In genomic region chr19:48394331-48395169, GRCh38 we compare ENCODE assay signal across 11 cellular contexts. TPM values are rescaled to one million over a fixed set of nuclear protein-coding genes. Genes with fewer than 3 reads are reported as not detected.
DNase-seq lines count a peak whose midpoint lies in the region; ATAC-seq and TF ChIP-seq lines count a peak whose summit lies in the region.
"Had no signal": no experiment of that assay in that cellular context is flagged by ENCODE, and none has a peak within 500 bp of the region (broad histone marks: within the 10 kb centered on the region; RNA-seq: fewer than 3 reads in every experiment).

No MANE protein-coding gene starts in this region.

- TF ChIP-seq CTCF in AG04450 (IDR thresholded peaks at IDR 0.05; ENCODE audit: low read depth, low read length), result no peak

- POLR2A ChIA-PET in AG04450 (lab: Yijun Ruan, JAX), result no interaction called here

- H3K27ac Mint-ChIP-seq in activated T-helper 17 cell treated with anti-CD3 and anti-CD28 coated beads, Interleukin-2, amount 50 U/mL, for 72 hours, result peak overlapping the region; percentile 36

- ATAC-seq in activated T-helper 17 cell treated with anti-CD3 and anti-CD28 coated beads, Interleukin-2, amount 50 U/mL, for 72 hours (replicated peaks), result no peak

- peaks cover 3% of the 10 kb centered on the region for H3K9me3 Mint-ChIP-seq in activated T-helper 17 cell treated with anti-CD3 and anti-CD28 coated beads, Interleukin-2, amount 50 U/mL, for 72 hours

- H3K27ac ChIP-seq in AG04450 (ENCODE audit: low read depth, low read length) (no peak overlapping the region), iPS-20b (ENCODE audit: low read length) (no peak overlapping the region)

- H3K36me3 Mint-ChIP-seq in activated T-helper 17 cell treated with anti-CD3 and anti-CD28 coated beads, Interleukin-2, amount 50 U/mL, for 72 hours (ENCODE audit: low read depth), result peaks cover 6% of the 10 kb centered on the region

- DNase-seq in AG04450 (ENCODE audit: low read depth, low spot score), result no peak
- no peak for DNase-seq in KG1 (lab: John Stamatoyannopoulos, UW)
- DNase-seq in activated CD4-positive, CD25-positive, alpha-beta regulatory T cell treated with anti-CD3 and anti-CD28 coated beads, Interleukin-2, amount 50 U/mL, for 72 hours, result no peak
- DNase-seq in stimulated activated CD4-positive, alpha-beta T cell treated with anti-CD3 and anti-CD28 coated beads, Interleukin-4, amount 100 ng/mL, for 1 hour, result no peak
- DNase-seq in NCI-H526 treated with DMSO at 0.1 percent for 48 hours (lab: John Stamatoyannopoulos, UW), result no peak
- DNase-seq: activated CD4-positive, alpha-beta T cell treated with anti-CD3 and anti-CD28 coated beads for 1 hour had no signal

- H3K4me3 ChIP-seq in AG04450 (ENCODE audit: low read depth, low read length) (peak overlapping the region; percentile 7; the same call in 1 of the 2 replicates), iPS-20b (ENCODE audit: low read length) (peak overlapping the region; percentile 58; the same call in 1 of the 2 replicates)

- H3K27me3 ChIP-seq in AG04450 (ENCODE audit: control insufficient read depth, insufficient read depth, low read length) (peaks cover 44% of the 10 kb centered on the region), iPS-20b (ENCODE audit: insufficient read depth, low read length) (peaks cover 60% of the 10 kb centered on the region)

- H3K4me1 ChIP-seq in ES-I3 (ENCODE audit: insufficient read depth, low read length), result peaks cover 11% of the 10 kb centered on the region; the same call in 1 of the 2 replicates
- H3K4me1 ChIP-seq in iPS-20b (ENCODE audit: insufficient read depth, low read length), result peaks cover 9% of the 10 kb centered on the region; the same call in 1 of the 2 replicates

- no peaks in the 10 kb centered on the region for H3K36me3 ChIP-seq in ES-I3 (ENCODE audit: insufficient read depth, low read length)
- no peaks in the 10 kb centered on the region for H3K36me3 ChIP-seq in iPS-20b (ENCODE audit: insufficient read depth, low read depth, low read length)

- peaks cover 32% of the 10 kb centered on the region for H3K27me3 Mint-ChIP-seq in activated T-helper 17 cell treated with anti-CD3 and anti-CD28 coated beads, Interleukin-2, amount 50 U/mL, for 72 hours

- H3K4me1 Mint-ChIP-seq in activated T-helper 17 cell treated with anti-CD3 and anti-CD28 coated beads, Interleukin-2, amount 50 U/mL, for 72 hours, result peaks cover 27% of the 10 kb centered on the region

- CTCF ChIA-PET in AG04450 (lab: Charles Lee), result no interaction called here

- peaks cover 5% of the 10 kb centered on the region; the same call in 1 of the 2 replicates for H3K9me3 ChIP-seq in AG04450 (ENCODE audit: control insufficient read depth, insufficient read depth, low read length)
- no peaks in the 10 kb centered on the region for H3K9me3 ChIP-seq in ES-I3 (ENCODE audit: control insufficient read depth, insufficient read depth, low read length)
- H3K9me3 ChIP-seq in iPS-20b (ENCODE audit: insufficient read depth, low read depth, low read length), result peaks cover 2% of the 10 kb centered on the region; the same call in 1 of the 2 replicates

- H3K9ac ChIP-seq in ES-I3 (ENCODE audit: low read depth, low read length) (peak overlapping the region; percentile 58; the same call in 1 of the 2 replicates), iPS-20b (ENCODE audit: low read depth, low read length) (peak overlapping the region; percentile 41; the same call in 1 of the 2 replicates)

- H3K4me3 Mint-ChIP-seq in activated T-helper 17 cell treated with anti-CD3 and anti-CD28 coated beads, Interleukin-2, amount 50 U/mL, for 72 hours, result peak overlapping the region; percentile 61

RNA-seq across cellular contexts. Expression of gene GRIN2D, which starts 1.1 kb away (rescaled TPM):
- 0.07 and 0.10 TPM in 2 replicates for polyA plus RNA-seq in AG04450 (2011; rRNA removed)
- 0.22 and 0.37 TPM in 2 replicates for polyA minus RNA-seq in AG04450 (2011; rRNA and poly(A)+ RNA removed)
- 1 to 10 TPM in 1 of 2 donors, under 1 TPM in 1; 0.28 to 1.2 TPM for total RNA-seq in activated T-helper 17 cell treated with anti-CD3 and anti-CD28 coated beads, Interleukin-2, amount 50 U/mL, for 72 hours

RNA-seq across cellular contexts. Expression of gene KDELR1, which starts 3.2 kb away (rescaled TPM):
- 168 and 187 TPM in 2 replicates for polyA plus RNA-seq in AG04450 (2011; rRNA removed)
- polyA minus RNA-seq in AG04450 (2011; rRNA and poly(A)+ RNA removed), result 155 and 179 TPM in 2 replicates
- total RNA-seq in activated T-helper 17 cell treated with anti-CD3 and anti-CD28 coated beads, Interleukin-2, amount 50 U/mL, for 72 hours, result 10 to 100 TPM; 73.8 to 97.0 TPM

RNA-seq across cellular contexts. Expression of gene SYNGR4, which starts 30.4 kb away (rescaled TPM):
- not detected in 2 replicates for polyA plus RNA-seq in AG04450 (2011; rRNA removed)
- polyA minus RNA-seq in AG04450 (2011; rRNA and poly(A)+ RNA removed), result not detected in 2 replicates
- not detected for total RNA-seq in activated T-helper 17 cell treated with anti-CD3 and anti-CD28 coated beads, Interleukin-2, amount 50 U/mL, for 72 hours
- total RNA-seq: cardiac septum, renal cortical epithelial cell had no signal

RNA-seq across cellular contexts. Expression of gene TMEM143, which starts 30.8 kb away (rescaled TPM):
- 4.7 and 5.1 TPM in 2 replicates for polyA plus RNA-seq in AG04450 (2011; rRNA removed)
- 3.8 and 5.5 TPM in 2 replicates for polyA minus RNA-seq in AG04450 (2011; rRNA and poly(A)+ RNA removed)
- total RNA-seq in activated T-helper 17 cell treated with anti-CD3 and anti-CD28 coated beads, Interleukin-2, amount 50 U/mL, for 72 hours, result 10 to 100 TPM; 20.5 to 33.7 TPM

RNA-seq across cellular contexts. Expression of gene GRWD1, which starts 51.2 kb away (rescaled TPM):
- polyA plus RNA-seq in AG04450 (2011; rRNA removed), result 15.2 and 16.0 TPM in 2 replicates
- polyA minus RNA-seq in AG04450 (2011; rRNA and poly(A)+ RNA removed), result 11.6 TPM in 2 replicates
- 10 to 100 TPM; 34.9 to 72.9 TPM for total RNA-seq in activated T-helper 17 cell treated with anti-CD3 and anti-CD28 coated beads, Interleukin-2, amount 50 U/mL, for 72 hours
